Comparison of ENCODE assay signal across 8 cellular contexts in genomic region chr17:8119575-8120519, GRCh38. TPM values are rescaled to one million over a fixed set of nuclear protein-coding genes. Genes with fewer than 3 reads are reported as not detected.
DNase-seq lines count a peak whose midpoint lies in the region; ATAC-seq, FAIRE-seq and TF ChIP-seq lines count a peak whose summit lies in the region.

No MANE protein-coding gene starts in this region.

- H3K36me3 ChIP-seq in astrocyte (ENCODE audit: insufficient read depth, low read length) = no peaks in the 10 kb centered on the region

- H3K36me3 Mint-ChIP-seq in T-helper 17 cell (ENCODE audit: low read depth) (peaks cover 2% of the 10 kb centered on the region), astrocyte (ENCODE audit: low read depth, unreplicated experiment) (no peaks in the 10 kb centered on the region)

- H3K27ac Mint-ChIP-seq in T-helper 17 cell = peak overlapping the region; percentile 99
- peak overlapping the region; percentile 91 for H3K27ac Mint-ChIP-seq in astrocyte (ENCODE audit: unreplicated experiment)

- H2AFZ ChIP-seq in astrocyte (ENCODE audit: low read depth, low read length) = peak overlapping the region; percentile 66

- peaks cover 63% of the 10 kb centered on the region for H3K27me3 Mint-ChIP-seq in T-helper 17 cell
- peaks cover 46% of the 10 kb centered on the region for H3K27me3 Mint-ChIP-seq in astrocyte (ENCODE audit: low read depth, unreplicated experiment)

- peak overlapping the region; percentile 54 for H3K27ac ChIP-seq in astrocyte (ENCODE audit: low read depth, low read length)

- H3K4me1 Mint-ChIP-seq in T-helper 17 cell (peaks cover 58% of the 10 kb centered on the region), astrocyte (ENCODE audit: low read depth, unreplicated experiment) (peaks cover 14% of the 10 kb centered on the region)

- H3K79me2 ChIP-seq in astrocyte (ENCODE audit: insufficient read depth, low read length) = no peaks in the 10 kb centered on the region

- H3K27me3 ChIP-seq in astrocyte (ENCODE audit: insufficient read depth, low read length) = peaks cover 38% of the 10 kb centered on the region

- peak overlapping the region; percentile 97 for H3K4me3 Mint-ChIP-seq in T-helper 17 cell
- H3K4me3 Mint-ChIP-seq in astrocyte (ENCODE audit: unreplicated experiment) = peak overlapping the region; percentile 95

- FAIRE-seq in astrocyte (lab: Jason Lieb, UNC) = peak; percentile 41

- peak overlapping the region; percentile 69 for H3K4me3 ChIP-seq in astrocyte (ENCODE audit: insufficient read depth, low read depth, low read length)
- peak overlapping the region; percentile 78 for H3K4me3 ChIP-seq in retinal pigment epithelial cell (ENCODE audit: low read length)

- peak overlapping the region; percentile 97 for H3K4me2 ChIP-seq in astrocyte (ENCODE audit: low read length)

- DNase-seq in DMS 273 treated with DMSO at 0.1 percent for 48 hours (lab: John Stamatoyannopoulos, UW) = peak; percentile 70
- DNase-seq in HCEC 1CT = peak; percentile 86
- peak; percentile 86 for DNase-seq in NCI-H1436 treated with DMSO at 0.1 percent for 48 hours (lab: John Stamatoyannopoulos, UW)
- peak in 2 of 3 donors; percentile 60 to 73 for DNase-seq in T-helper 17 cell
- peak; percentile 87 for DNase-seq in astrocyte (ENCODE audit: low read depth)
- peak; percentile 67 for DNase-seq in hepatic stellate cell (ENCODE audit: low spot score)
- peak; percentile 68 for DNase-seq in retinal pigment epithelial cell (ENCODE audit: low read depth)

- peak; percentile 66 for ATAC-seq in T-helper 17 cell
- ATAC-seq in HG03039 (IDR thresholded peaks at IDR 0.05; ENCODE audit: unreplicated experiment) = no peak

- H3K9me3 ChIP-seq in T-helper 17 cell (ENCODE audit: control insufficient read depth, low read length, poor library complexity, severe bottlenecking) = no peaks in the 10 kb centered on the region
- no peaks in the 10 kb centered on the region for H3K9me3 ChIP-seq in astrocyte (ENCODE audit: insufficient read depth, low read depth, low read length)

- H4K20me1 ChIP-seq in astrocyte (ENCODE audit: insufficient read depth, low read length) = peaks cover 10% of the 10 kb centered on the region

- TF ChIP-seq CTCF in astrocyte (IDR thresholded peaks at IDR 0.05; ENCODE audit: insufficient read depth, low read depth, low read length) (no peak), retinal pigment epithelial cell (conservative IDR thresholded peaks at IDR 0.05; ENCODE audit: low read depth, low read length) (no peak)

- no peaks in the 10 kb centered on the region for H3K9me3 Mint-ChIP-seq in astrocyte (ENCODE audit: unreplicated experiment)

- peak overlapping the region; percentile 58 for H3K9ac ChIP-seq in astrocyte (ENCODE audit: low read length)

- peaks cover 42% of the 10 kb centered on the region for H3K4me1 ChIP-seq in astrocyte (ENCODE audit: insufficient read depth, low read length)

RNA-seq across cellular contexts. Expression of gene ALOXE3, which starts 1.5 kb away (rescaled TPM):
- total RNA-seq in T-helper 17 cell (not detected), astrocyte (0.17 and 0.82 TPM in 2 replicates)

RNA-seq across cellular contexts. Expression of gene HES7, which starts 4.1 kb away (rescaled TPM):
- total RNA-seq in T-helper 17 cell (not detected), astrocyte (0.64 and 1.0 TPM in 2 replicates)

RNA-seq across cellular contexts. Expression of gene ALOX12B, which starts 32.3 kb away (rescaled TPM):
- total RNA-seq in T-helper 17 cell (not detected), astrocyte (not detected in 2 replicates)

RNA-seq across cellular contexts. Expression of gene PER1, which starts 32.4 kb away (rescaled TPM):
- total RNA-seq in T-helper 17 cell (1,000 to 10,000 TPM; 1,926 to 2,038 TPM), astrocyte (17.0 and 18.1 TPM in 2 replicates)

RNA-seq across cellular contexts. Expression of gene VAMP2, which starts 42.9 kb away (rescaled TPM):
- total RNA-seq in T-helper 17 cell = 100 to 1,000 TPM; 209 to 252 TPM
- 28.0 and 31.3 TPM in 2 replicates for total RNA-seq in astrocyte
